8 cellular contexts compared by ENCODE assay signal in the genomic region with DNA sequence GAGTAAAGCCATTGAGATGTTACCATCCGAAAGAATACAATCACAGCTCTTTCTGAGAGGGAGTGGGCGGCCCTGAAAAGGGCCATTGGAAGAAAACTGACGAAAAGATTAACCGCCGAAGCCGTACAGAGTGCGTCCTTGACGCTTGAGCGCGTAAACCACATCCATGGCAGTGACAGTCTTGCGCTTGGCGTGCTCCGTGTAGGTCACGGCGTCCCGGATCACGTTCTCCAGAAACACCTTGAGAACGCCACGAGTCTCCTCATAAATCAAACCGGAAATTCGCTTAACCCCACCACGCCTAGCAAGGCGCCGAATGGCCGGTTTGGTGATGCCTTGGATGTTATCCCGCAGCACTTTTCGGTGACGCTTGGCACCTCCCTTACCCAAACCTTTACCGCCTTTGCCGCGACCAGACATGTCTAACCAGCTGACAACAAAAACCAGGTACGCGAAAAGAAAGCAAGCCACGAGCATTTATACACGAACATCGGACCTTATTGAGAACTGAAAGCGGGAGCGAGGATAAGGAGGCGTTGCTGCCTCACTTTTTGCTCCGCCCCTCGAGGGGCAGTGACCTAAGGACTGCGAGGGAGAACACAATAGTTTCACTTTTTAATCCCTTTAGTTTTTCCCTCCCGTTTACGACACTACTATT.
DNase-seq lines count a peak whose midpoint lies in the region; ATAC-seq and TF ChIP-seq lines count a peak whose summit lies in the region.

No MANE protein-coding gene starts in this region.

- ATAC-seq in GM21515 (IDR thresholded peaks at IDR 0.05; ENCODE audit: unreplicated experiment) (peak; percentile 41), mucosa of descending colon (peak; percentile 80)

- peak overlapping the region; percentile 100 for H3K27ac ChIP-seq in OCI-LY1 (ENCODE audit: low read depth, low read length, poor library complexity, severe bottlenecking)

- H3K4me3 Mint-ChIP-seq in endothelial cell (ENCODE audit: unreplicated experiment): peak overlapping the region; percentile 97

- no peaks in the 10 kb centered on the region for H3K9me3 Mint-ChIP-seq in endothelial cell (ENCODE audit: unreplicated experiment)

- TF ChIP-seq CTCF in OCI-LY1 (IDR thresholded peaks at IDR 0.05; ENCODE audit: low read length) (no peak), endothelial cell (IDR thresholded peaks at IDR 0.05; ENCODE audit: unreplicated experiment) (no peak), mucosa of descending colon (IDR thresholded peaks at IDR 0.05) (no peak)

- H3K36me3 ChIP-seq in OCI-LY1 (ENCODE audit: insufficient read depth, low read length) (no peaks in the 10 kb centered on the region), mucosa of descending colon (ENCODE audit: low read depth) (no peaks in the 10 kb centered on the region)

- peak overlapping the region; percentile 78 for H3K9ac ChIP-seq in OCI-LY1 (ENCODE audit: low read length)

- no peaks in the 10 kb centered on the region for H4K20me1 ChIP-seq in OCI-LY1 (ENCODE audit: insufficient read depth, low read length)

- H3K36me3 Mint-ChIP-seq in endothelial cell (ENCODE audit: low read depth, unreplicated experiment): no peaks in the 10 kb centered on the region

- H3K79me2 ChIP-seq in OCI-LY1 (ENCODE audit: insufficient read depth, low read length): no peaks in the 10 kb centered on the region

- H3K9me3 ChIP-seq in OCI-LY1 (ENCODE audit: low read length) (no peaks in the 10 kb centered on the region), mucosa of descending colon (no peaks in the 10 kb centered on the region)

- H3K4me1 ChIP-seq in OCI-LY1 (ENCODE audit: insufficient read depth, low read length, severe bottlenecking) (peaks cover 66% of the 10 kb centered on the region), mucosa of descending colon (ENCODE audit: low read depth) (peaks cover 7% of the 10 kb centered on the region)

- H3F3A ChIP-seq in OCI-LY1 (ENCODE audit: insufficient read depth, low read length): peaks cover 38% of the 10 kb centered on the region

- H3K4me3 ChIP-seq in OCI-LY1 (ENCODE audit: low read depth, low read length, poor library complexity, severe bottlenecking): peak overlapping the region; percentile 69
- peak overlapping the region; percentile 35 for H3K4me3 ChIP-seq in mucosa of descending colon

- H3K27ac Mint-ChIP-seq in endothelial cell (ENCODE audit: unreplicated experiment): peak overlapping the region; percentile 93

- peaks cover 22% of the 10 kb centered on the region for H3K4me1 Mint-ChIP-seq in endothelial cell (ENCODE audit: unreplicated experiment)

- H3K27me3 ChIP-seq in OCI-LY1 (ENCODE audit: insufficient read depth, low read length): no peaks in the 10 kb centered on the region

- peak; percentile 99 for DNase-seq in Caki2 (ENCODE audit: low read depth)
- peak; percentile 52 for DNase-seq in HuH-7 (ENCODE audit: low spot score)
- DNase-seq in activated CD8-positive, alpha-beta memory T cell treated with anti-CD3 and anti-CD28 coated beads, Interleukin-2, amount 50 U/mL, for 48 hours: peak; percentile 96
- peak; percentile 76 for DNase-seq in endothelial cell (ENCODE audit: low spot score)
- DNase-seq in mucosa of descending colon: peak; percentile 91 to 97 (median 96)
- DNase-seq in stimulated activated CD8-positive, alpha-beta memory T cell treated with anti-CD3 and anti-CD28 coated beads, Interleukin-4, amount 100 ng/mL, for 48 hours: peak; percentile 95

- H2AFZ ChIP-seq in OCI-LY1 (ENCODE audit: low read length): no peak overlapping the region

- H3K4me2 ChIP-seq in OCI-LY1 (ENCODE audit: low read length): peak overlapping the region; percentile 83

- no peaks in the 10 kb centered on the region for H3K9me2 ChIP-seq in OCI-LY1 (ENCODE audit: low read depth, low read length)

- H3K27me3 Mint-ChIP-seq in endothelial cell (ENCODE audit: unreplicated experiment): peaks cover under 1% of the 10 kb centered on the region

- in situ Hi-C loops in Caki2 (cut with HindIII; ENCODE audit: low pct_unique_long_range_greater_than_20kb, low sequenced_read_pairs): no loop called here

- intact Hi-C loops in mucosa of descending colon (cut with DNase I, micrococcal nuclease): no loop called here

Comparison
In these comparisons a context has a peak if more than half of its experiments do, and no peak if none do; other contexts are left out.
1. Peak in every context shown above with its lines: DNase-seq, ATAC-seq, H3K4me3 ChIP-seq and H3K27ac ChIP-seq.